Comparison of ENCODE assay signal across 8 cellular contexts in the genomic region with DNA sequence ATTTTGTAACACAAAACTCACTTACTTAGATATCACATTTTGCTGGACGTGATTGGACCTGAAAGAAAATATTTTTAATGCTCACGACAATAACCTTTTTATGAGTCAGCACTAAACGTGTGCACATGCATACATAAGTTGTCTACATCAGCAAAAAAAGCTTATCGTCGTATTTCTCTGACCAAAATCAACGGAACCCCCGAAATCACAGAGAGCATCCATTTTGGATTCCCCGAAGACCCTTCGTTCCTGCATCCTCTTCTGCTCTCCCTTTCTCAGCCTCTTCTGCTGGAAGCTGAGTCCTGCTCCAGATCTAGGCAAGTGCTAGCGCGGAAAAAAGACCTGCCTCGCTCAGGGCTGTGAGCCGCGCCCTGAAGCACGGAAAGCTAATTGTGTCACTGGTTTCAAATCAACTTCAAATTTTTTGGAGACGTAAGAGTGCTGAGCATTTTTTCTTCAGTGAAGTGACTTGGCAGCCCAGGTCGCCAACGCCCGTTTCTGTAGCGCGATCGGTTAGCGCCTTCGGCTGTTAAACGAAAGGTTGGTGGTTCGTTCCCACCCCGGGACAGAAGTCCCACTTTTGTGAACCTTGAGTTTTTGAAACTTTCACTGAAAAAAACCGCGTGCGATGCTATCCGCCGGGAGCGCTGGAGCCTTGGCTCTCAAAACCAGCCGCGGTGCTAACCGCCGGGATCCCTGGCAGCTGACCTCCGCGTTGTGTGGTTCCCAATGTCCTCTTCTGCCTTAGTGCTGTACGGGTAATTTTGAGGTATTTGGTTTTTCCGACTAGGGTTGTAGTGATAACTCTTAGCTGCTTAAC.
A peak's percentile ranks its signal among the peaks of the same experiment; 100 is the strongest.
DNase-seq lines count a peak whose midpoint lies in the region; ATAC-seq and TF ChIP-seq lines count a peak whose summit lies in the region.
"Not testable (repeated sequence)": the region's sequence is repeated elsewhere in the genome, so short reads cannot be mapped to it uniquely, and the experiment has no call there.

No MANE protein-coding gene starts in this region.

- CTCF ChIA-PET in HEK293T (lab: Yijun Ruan, JAX): not testable (repeated sequence)

- H3K27me3 Mint-ChIP-seq in stimulated activated naive CD8-positive, alpha-beta T cell treated with anti-CD3 and anti-CD28 coated beads, Interleukin-15, amount 100 ng/mL, for 72 hours: not testable (repeated sequence)

- POLR2A ChIA-PET in HEK293T (lab: Yijun Ruan, JAX): not testable (repeated sequence)

- H3K4me3 Mint-ChIP-seq in stimulated activated naive CD8-positive, alpha-beta T cell treated with anti-CD3 and anti-CD28 coated beads, Interleukin-15, amount 100 ng/mL, for 72 hours: peak overlapping the region; percentile 93 to 95

- H3K4me1 Mint-ChIP-seq in stimulated activated naive CD8-positive, alpha-beta T cell treated with anti-CD3 and anti-CD28 coated beads, Interleukin-15, amount 100 ng/mL, for 72 hours: peaks cover 39% of the 10 kb centered on the region

- not testable (repeated sequence) for H3K9me3 Mint-ChIP-seq in stimulated activated naive CD8-positive, alpha-beta T cell treated with anti-CD3 and anti-CD28 coated beads, Interleukin-15, amount 100 ng/mL, for 72 hours

- H3K27ac Mint-ChIP-seq in stimulated activated naive CD8-positive, alpha-beta T cell treated with anti-CD3 and anti-CD28 coated beads, Interleukin-15, amount 100 ng/mL, for 72 hours: peak overlapping the region; percentile 75 to 100

- DNase-seq in ELR (ENCODE audit: low read depth): peak; percentile 91
- peak; percentile 58 for DNase-seq in HEK293T (ENCODE audit: extremely low spot score)
- DNase-seq in NCI-H446 treated with DMSO at 0.1 percent for 48 hours (lab: John Stamatoyannopoulos, UW): peak; percentile 15
- DNase-seq in activated CD4-positive, alpha-beta T cell treated with anti-CD3 and anti-CD28 coated beads, Interleukin-2, amount 50 U/mL, for 24 hours (ENCODE audit: low read depth in 1 of 2, low spot score in 1 of 2): peak; percentile 91 to 94
- DNase-seq in central memory CD4-positive, alpha-beta T cell: peak; percentile 86
- peak; percentile 64 for DNase-seq in iPS DF 4.7 (ENCODE audit: extremely low read depth, low spot score)
- DNase-seq in pons (ENCODE audit: low spot score): peak; percentile 59
- peak; percentile 85 to 92 for DNase-seq in stimulated activated naive CD8-positive, alpha-beta T cell treated with anti-CD3 and anti-CD28 coated beads, Interleukin-15, amount 100 ng/mL, for 72 hours

- ATAC-seq in stimulated activated naive CD8-positive, alpha-beta T cell treated with anti-CD3 and anti-CD28 coated beads, Interleukin-15, amount 100 ng/mL, for 72 hours: peak; percentile 77

TF ChIP-seq in HEK293T, 16 proteins besides CTCF, POLR2A, EP300 and RAD21:
- peak; percentile 13; the same call in 1 of the 2 replicates for TF ChIP-seq L3MBTL2 (conservative IDR thresholded peaks at IDR 0.05)
TF ChIP-seq in HEK293T: peak in this region for 1; not testable (repeated sequence) for 15.

Comparison
In these comparisons a context has a peak if more than half of its experiments do, and no peak if none do; other contexts are left out.
1. Peak in every context shown above with its lines: DNase-seq and ATAC-seq.
2. DNase-seq: peak in every context shown above with its lines; median percentile 92 in activated CD4-positive, alpha-beta T cell treated with anti-CD3 and anti-CD28 coated beads, Interleukin-2, amount 50 U/mL, for 24 hours; 91 in ELR; 88 in stimulated activated naive CD8-positive, alpha-beta T cell treated with anti-CD3 and anti-CD28 coated beads, Interleukin-15, amount 100 ng/mL, for 72 hours; 86 in central memory CD4-positive, alpha-beta T cell; 64 in iPS DF 4.7; 59 in pons; 58 in HEK293T; 15 in NCI-H446 treated with DMSO at 0.1 percent for 48 hours.